18 cellular contexts compared by ENCODE assay signal in the genomic region with DNA sequence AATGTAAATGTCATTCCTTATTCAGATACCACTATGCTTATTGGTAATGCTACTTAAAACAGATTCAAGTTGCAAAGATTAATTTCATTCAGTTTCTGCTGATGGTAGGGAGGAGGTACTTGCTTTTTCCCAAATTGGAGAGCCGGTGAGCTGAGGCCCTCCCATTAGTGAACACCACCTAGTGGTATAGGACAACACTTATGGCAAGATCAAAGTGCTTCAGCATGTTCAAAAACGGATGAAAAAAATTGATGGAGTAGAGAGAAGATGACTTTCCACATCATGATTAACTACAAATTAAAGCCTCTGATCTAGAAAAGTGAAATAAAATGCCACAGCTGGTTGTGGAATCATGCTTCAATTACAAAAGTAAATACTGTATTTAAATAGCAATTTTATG.
DNase-seq lines count a peak whose midpoint lies in the region; ATAC-seq, FAIRE-seq and TF ChIP-seq lines count a peak whose summit lies in the region.
"Had no signal": no experiment of that assay in that cellular context is flagged by ENCODE, and none has a peak within 500 bp of the region (broad histone marks: within the 10 kb centered on the region; RNA-seq: fewer than 3 reads in every experiment).

No MANE protein-coding gene starts in this region.

- H3K4me3 Mint-ChIP-seq in Calu3 (ENCODE audit: low read depth, unreplicated experiment): no peak overlapping the region
- H3K4me3 Mint-ChIP-seq: activated CD8-positive, alpha-beta T cell treated with anti-CD3 and anti-CD28 coated beads for 36 hours; activated naive CD4-positive, alpha-beta T cell treated with anti-CD3 and anti-CD28 coated beads, Interleukin-2, amount 10 ng/mL, durations not matched to agents 7 days and 5 days; T-helper 1 cell treated with Interleukin-12 subunit alpha and Interleukin-12 subunit beta and Interleukin-4 antibody, amounts not matched to agents 30 μg/mL and 1 μg/mL, for 36 hours had no signal

- no peaks in the 10 kb centered on the region for H3K4me1 ChIP-seq in A549
- no peaks in the 10 kb centered on the region for H3K4me1 ChIP-seq in OCI-LY3 (ENCODE audit: low read length)
- no peaks in the 10 kb centered on the region for H3K4me1 ChIP-seq in fibroblast of lung (ENCODE audit: control insufficient read depth, extremely low read depth, insufficient read depth, low read length)
- H3K4me1 ChIP-seq in Peyer's patch: no peaks in the 10 kb centered on the region
- H3K4me1 ChIP-seq: heart right ventricle, pancreas had no signal

- no peaks in the 10 kb centered on the region for H3K36me3 ChIP-seq in OCI-LY3 (replicated peaks; ENCODE audit: low read depth, low read length)
- no peaks in the 10 kb centered on the region for H3K36me3 ChIP-seq in fibroblast of lung (ENCODE audit: control insufficient read depth, insufficient read depth, low read length)
- no peaks in the 10 kb centered on the region for H3K36me3 ChIP-seq in Peyer's patch
- H3K36me3 ChIP-seq: heart right ventricle, pancreas had no signal

- H3K36me3 Mint-ChIP-seq in Calu3 (ENCODE audit: insufficient read depth, unreplicated experiment): no peaks in the 10 kb centered on the region

- CTCF ChIA-PET in A549 (lab: Yijun Ruan, JAX): no interaction called here
- CTCF ChIA-PET in Calu3 (lab: Charles Lee): interaction anchor here (1.3 kb wide), 1 partner anchor 83 kb away, joined by 4 read pairs; no protein-coding TSS in a partner anchor

- FAIRE-seq in A549 (lab: Jason Lieb, UNC): peak; percentile 74
- FAIRE-seq: GM12891 had no signal

- no peaks in the 10 kb centered on the region for H3K4me1 Mint-ChIP-seq in Calu3 (ENCODE audit: low read depth, unreplicated experiment)
- H3K4me1 Mint-ChIP-seq: activated naive CD4-positive, alpha-beta T cell treated with anti-CD3 and anti-CD28 coated beads, Interleukin-2, amount 10 ng/mL, durations not matched to agents 7 days and 5 days had no signal

- no peaks in the 10 kb centered on the region for H4K20me1 ChIP-seq in OCI-LY3 (ENCODE audit: insufficient read depth, low read length)
- no peaks in the 10 kb centered on the region for H4K20me1 ChIP-seq in fibroblast of lung (ENCODE audit: control insufficient read depth, extremely low read depth, insufficient read depth, low read length)

- no peak overlapping the region for H3K27ac Mint-ChIP-seq in Calu3 (ENCODE audit: unreplicated experiment)
- H3K27ac Mint-ChIP-seq: activated CD8-positive, alpha-beta T cell treated with anti-CD3 and anti-CD28 coated beads for 36 hours; activated naive CD4-positive, alpha-beta T cell treated with anti-CD3 and anti-CD28 coated beads, Interleukin-2, amount 10 ng/mL, durations not matched to agents 7 days and 5 days; T-helper 1 cell treated with Interleukin-12 subunit alpha and Interleukin-12 subunit beta and Interleukin-4 antibody, amounts not matched to agents 30 μg/mL and 1 μg/mL, for 36 hours had no signal

- no peak for TF ChIP-seq RAD21 in A549 (conservative IDR thresholded peaks at IDR 0.05 in 1 of 2, IDR thresholded peaks at IDR 0.05 in 1 of 2)

- POLR2A ChIA-PET in A549 (lab: Yijun Ruan, JAX): no interaction called here

- intact Hi-C loops in Calu3 (cut with micrococcal nuclease; ENCODE audit: unreplicated experiment): no loop called here

- H3K79me2 ChIP-seq in OCI-LY3 (ENCODE audit: low read length): no peaks in the 10 kb centered on the region
- H3K79me2 ChIP-seq in fibroblast of lung (ENCODE audit: control insufficient read depth, insufficient read depth, low read length): no peaks in the 10 kb centered on the region

- no peak; a peak in 1 of 6 replicates for ATAC-seq in A549
- ATAC-seq in HG03457 (IDR thresholded peaks at IDR 0.05; ENCODE audit: unreplicated experiment): no peak
- ATAC-seq in GM18517 (IDR thresholded peaks at IDR 0.05; ENCODE audit: unreplicated experiment): no peak
- ATAC-seq: activated CD8-positive, alpha-beta T cell treated with anti-CD3 and anti-CD28 coated beads for 36 hours; heart right ventricle; pancreas had no signal

- H3K4me2 ChIP-seq in A549 (no peak overlapping the region), OCI-LY3 (ENCODE audit: low read length) (no peak overlapping the region), fibroblast of lung (ENCODE audit: extremely low read depth, insufficient read depth, low read length) (no peak overlapping the region)

- no peaks in the 10 kb centered on the region for H3K27me3 Mint-ChIP-seq in Calu3 (ENCODE audit: unreplicated experiment)
- H3K27me3 Mint-ChIP-seq: activated CD8-positive, alpha-beta T cell treated with anti-CD3 and anti-CD28 coated beads for 36 hours; activated naive CD4-positive, alpha-beta T cell treated with anti-CD3 and anti-CD28 coated beads, Interleukin-2, amount 10 ng/mL, durations not matched to agents 7 days and 5 days had no signal

- H3K27me3 ChIP-seq in OCI-LY3 (ENCODE audit: low read depth, low read length): no peaks in the 10 kb centered on the region
- H3K27me3 ChIP-seq in fibroblast of lung (ENCODE audit: control insufficient read depth, insufficient read depth, low read length): no peaks in the 10 kb centered on the region
- H3K27me3 ChIP-seq in Peyer's patch: no peaks in the 10 kb centered on the region
- H3K27me3 ChIP-seq: pancreas had no signal

- no peak overlapping the region for H2AFZ ChIP-seq in OCI-LY3 (ENCODE audit: low read depth, low read length)
- H2AFZ ChIP-seq in fibroblast of lung (ENCODE audit: low read length): no peak overlapping the region

- H3K4me3 ChIP-seq in A549 (no peak overlapping the region), OCI-LY3 (ENCODE audit: low read length) (no peak overlapping the region), fibroblast of lung (replicated peaks in 1 of 4; ENCODE audit: control extremely low read depth in 1 of 4, insufficient read depth in 1 of 4, low read depth in 3 of 4, low read length in 4 of 4) (no peak overlapping the region), Peyer's patch (no peak overlapping the region)
- H3K4me3 ChIP-seq: heart right ventricle, pancreas had no signal

- TF ChIP-seq POLR2A in A549 (IDR thresholded peaks at IDR 0.05; ENCODE audit: low read length): no peak
- no peak for TF ChIP-seq POLR2A in Peyer's patch (IDR thresholded peaks at IDR 0.05)

- no TSS peak for BruUV-seq in Calu3 (replicated peaks; lab: Mats Ljungman, UMichigan)

- WGBS in A549 (ENCODE audit: missing lambda C conversion rate): 7% methylated on average over 2 of the region's 2 CpGs

- TF ChIP-seq EP300 in A549 (IDR thresholded peaks at IDR 0.05): no peak

- H3K9me3 ChIP-seq in A549: no peaks in the 10 kb centered on the region
- H3K9me3 ChIP-seq in OCI-LY3 (ENCODE audit: insufficient read depth, low read length): no peaks in the 10 kb centered on the region
- no peaks in the 10 kb centered on the region for H3K9me3 ChIP-seq in fibroblast of lung (ENCODE audit: control insufficient read depth, insufficient read depth, low read depth, low read length)
- H3K9me3 ChIP-seq in Peyer's patch: no peaks in the 10 kb centered on the region
- H3K9me3 ChIP-seq: Caco-2, heart right ventricle, pancreas had no signal

- peak; percentile 0 to 1 for DNase-seq in A549 (ENCODE audit: low read depth in 1 of 2, low spot score in 1 of 2)
- no peak for DNase-seq in Calu3
- DNase-seq in fibroblast of lung (ENCODE audit: low read depth in 2 of 2): peak in 1 of 2 donors; percentile 4
- no peak for DNase-seq in Peyer's patch
- DNase-seq in stimulated activated CD4-positive, alpha-beta T cell treated with anti-CD3 and anti-CD28 coated beads, Interleukin-4, amount 100 ng/mL, for 24 hours: no peak
- DNase-seq: activated CD8-positive, alpha-beta T cell treated with anti-CD3 and anti-CD28 coated beads for 36 hours; activated naive CD4-positive, alpha-beta T cell treated with anti-CD3 and anti-CD28 coated beads, Interleukin-2, amount 10 ng/mL, durations not matched to agents 7 days and 5 days; Caco-2; heart right ventricle; NCI-H510A treated with DMSO at 0.1 percent for 48 hours; pancreas; stimulated activated CD4-positive, alpha-beta T cell treated with anti-CD3 and anti-CD28 coated beads, Interleukin-1b, Interleukin-23, amount 100 ng/mL, for 48 hours; stimulated activated naive CD4-positive, alpha-beta T cell treated with Interleukin-2 at 50 U/mL for 16 hours had no signal

- TF ChIP-seq CTCF in A549 (IDR thresholded peaks at IDR 0.05) (no peak; the same call in 2 of the 3 replicates), Calu3 (IDR thresholded peaks at IDR 0.05; ENCODE audit: unreplicated experiment) (peak; percentile 16), OCI-LY3 (IDR thresholded peaks at IDR 0.05; ENCODE audit: low read depth, low read length) (peak; percentile 33; the same call in 1 of the 2 replicates), fibroblast of lung (conservative IDR thresholded peaks at IDR 0.05 in 1 of 2, IDR thresholded peaks at IDR 0.05 in 1 of 2; ENCODE audit: low read depth in 1 of 2, low read length in 2 of 2) (peak; percentile 12 to 24), Peyer's patch (IDR thresholded peaks at IDR 0.05) (no peak)

- H3K27ac ChIP-seq in A549 (no peak overlapping the region), OCI-LY3 (ENCODE audit: low read length) (no peak overlapping the region), fibroblast of lung (ENCODE audit: insufficient read depth, low read length) (no peak overlapping the region), Peyer's patch (no peak overlapping the region)
- H3K27ac ChIP-seq: heart right ventricle, pancreas had no signal

- H3K9me3 Mint-ChIP-seq in Calu3 (ENCODE audit: low read depth, unreplicated experiment): no peaks in the 10 kb centered on the region
- H3K9me3 Mint-ChIP-seq: activated CD8-positive, alpha-beta T cell treated with anti-CD3 and anti-CD28 coated beads for 36 hours; activated naive CD4-positive, alpha-beta T cell treated with anti-CD3 and anti-CD28 coated beads, Interleukin-2, amount 10 ng/mL, durations not matched to agents 7 days and 5 days; T-helper 1 cell treated with Interleukin-12 subunit alpha and Interleukin-12 subunit beta and Interleukin-4 antibody, amounts not matched to agents 30 μg/mL and 1 μg/mL, for 36 hours had no signal

- no peak overlapping the region for H3K9ac ChIP-seq in OCI-LY3 (ENCODE audit: low read length)
- H3K9ac ChIP-seq in fibroblast of lung (ENCODE audit: insufficient read depth, low read length): no peak overlapping the region

TF ChIP-seq in A549, 52 proteins besides CTCF, POLR2A, EP300 and RAD21 (continues in another document):
- no peak for TF ChIP-seq RNF2 (IDR thresholded peaks at IDR 0.05; ENCODE audit: borderline replicate concordance, low read depth)
- TF ChIP-seq CBX2 (IDR thresholded peaks at IDR 0.05; ENCODE audit: borderline replicate concordance, low read depth): no peak
- TF ChIP-seq CHD4 (IDR thresholded peaks at IDR 0.05; ENCODE audit: borderline replicate concordance): no peak
- TF ChIP-seq HOXB5 (CRISPR knock-in tag; IDR thresholded peaks at IDR 0.05): no peak
- TF ChIP-seq TFCP2L1 (CRISPR knock-in tag; IDR thresholded peaks at IDR 0.05): no peak
- TF ChIP-seq ZSCAN20 (CRISPR knock-in tag; IDR thresholded peaks at IDR 0.05): no peak
- no peak for TF ChIP-seq NR3C1 (IDR thresholded peaks at IDR 0.05)
- no peak for TF ChIP-seq EHF (CRISPR knock-in tag; IDR thresholded peaks at IDR 0.05)

Comparison
In these comparisons a context has a peak if more than half of its experiments do, and no peak if none do; other contexts are left out.
1. DNase-seq: peak in A549 (2 of 2); none in Calu3 (single experiment), Peyer's patch (0 of 3) and stimulated activated CD4-positive, alpha-beta T cell treated with anti-CD3 and anti-CD28 coated beads, Interleukin-4, amount 100 ng/mL, for 24 hours (single experiment).
2. CTCF ChIP-seq: peak in Calu3 (single experiment), OCI-LY3 (single experiment) and fibroblast of lung (2 of 2); none in A549 (single experiment) and Peyer's patch (0 of 6).